ENCODE assay signal across 1 cellular context in genomic region chr2:109613922-109614714, GRCh38.
A peak's percentile ranks its signal among the peaks of the same experiment; 100 is the strongest.
TF ChIP-seq lines count a peak whose summit lies in the region.

Gene SEPTIN10 (minus strand): TSS chr2:109613966. CDS start chr2:109613827, 139 bp downstream.
Gene SOWAHC (plus strand): TSS chr2:109614364. CDS start chr2:109614490, 126 bp downstream.

TF ChIP-seq in HEK293, 187 proteins besides CTCF, POLR2A, EP300 and RAD21 (continued from another document and continues in another):
- TF ChIP-seq ZNF692 (tag by site-specific recombination; IDR thresholded peaks at IDR 0.05) (peak; percentile 59; the same call in 1 of the 2 replicates), ZBTB1 (tag by site-specific recombination; IDR thresholded peaks at IDR 0.05) (no peak), ZNF394 (tag by site-specific recombination; IDR thresholded peaks at IDR 0.05; ENCODE audit: borderline replicate concordance) (peak; percentile 38; the same call in 1 of the 2 replicates), ZNF354C (tag by site-specific recombination; IDR thresholded peaks at IDR 0.05; ENCODE audit: borderline replicate concordance, low read depth) (no peak), MEIS1 (CRISPR knock-in tag; IDR thresholded peaks at IDR 0.05; ENCODE audit: borderline replicate concordance) (no peak), ZNF132 (tag by site-specific recombination; IDR thresholded peaks at IDR 0.05; ENCODE audit: borderline replicate concordance) (no peak), ZNF398 (tag by site-specific recombination; IDR thresholded peaks at IDR 0.05) (peak; percentile 57), ZNF548 (tag by site-specific recombination; IDR thresholded peaks at IDR 0.05) (no peak), PRDM2 (tag by site-specific recombination; IDR thresholded peaks at IDR 0.05; ENCODE audit: borderline replicate concordance) (no peak), ZNF248 (tag by site-specific recombination; IDR thresholded peaks at IDR 0.05) (no peak), ZFP37 (tag by site-specific recombination; IDR thresholded peaks at IDR 0.05) (no peak), ZSCAN5A (tag by site-specific recombination; IDR thresholded peaks at IDR 0.05) (no peak), ZNF792 (tag by site-specific recombination; IDR thresholded peaks at IDR 0.05) (no peak), KLF8 (tag by site-specific recombination; IDR thresholded peaks at IDR 0.05) (peak; percentile 100), ZNF404 (tag by site-specific recombination; IDR thresholded peaks at IDR 0.05) (no peak), ZNF701 (tag by site-specific recombination; IDR thresholded peaks at IDR 0.05) (no peak), ZNF664 (tag by site-specific recombination; IDR thresholded peaks at IDR 0.05) (no peak), ZNF280C (tag by site-specific recombination; IDR thresholded peaks at IDR 0.05) (no peak), AEBP2 (tag by site-specific recombination; IDR thresholded peaks at IDR 0.05; ENCODE audit: borderline replicate concordance) (no peak), ZBTB26 (tag by site-specific recombination; optimal IDR thresholded peaks at IDR 0.05) (peak; percentile 88), ZNF335 (tag by site-specific recombination; conservative IDR thresholded peaks at IDR 0.05) (peak; percentile 56), ZXDB (tag by site-specific recombination; IDR thresholded peaks at IDR 0.05) (peak; percentile 81), ATF2 (tag by site-specific recombination; IDR thresholded peaks at IDR 0.05; ENCODE audit: low read depth) (no peak), KLF17 (tag by site-specific recombination; IDR thresholded peaks at IDR 0.05) (peak; percentile 86), GLI4 (tag by site-specific recombination; IDR thresholded peaks at IDR 0.05) (no peak), ZNF37A (tag by site-specific recombination; IDR thresholded peaks at IDR 0.05) (no peak), ZNF776 (tag by site-specific recombination; IDR thresholded peaks at IDR 0.05; ENCODE audit: borderline replicate concordance) (no peak), OSR2 (tag by site-specific recombination; IDR thresholded peaks at IDR 0.05) (peak; percentile 64), ZNF670 (tag by site-specific recombination; IDR thresholded peaks at IDR 0.05; ENCODE audit: low read depth) (no peak), ZBTB48 (tag by site-specific recombination; IDR thresholded peaks at IDR 0.05) (no peak), ZNF10 (tag by site-specific recombination; IDR thresholded peaks at IDR 0.05) (no peak), ZNF341 (tag by site-specific recombination; IDR thresholded peaks at IDR 0.05; ENCODE audit: low read depth) (no peak; the same call in 1 of the 2 replicates), ZNF621 (tag by site-specific recombination; IDR thresholded peaks at IDR 0.05) (no peak), BCL11A (tag by site-specific recombination; IDR thresholded peaks at IDR 0.05; ENCODE audit: low read depth) (no peak), ZNF362 (tag by site-specific recombination; IDR thresholded peaks at IDR 0.05) (no peak), ZNF221 (tag by site-specific recombination; IDR thresholded peaks at IDR 0.05; ENCODE audit: borderline replicate concordance) (no peak), ZNF624 (tag by site-specific recombination; IDR thresholded peaks at IDR 0.05) (no peak)
